Comparison of ENCODE assay signal across 12 cellular contexts in the genomic region with DNA sequence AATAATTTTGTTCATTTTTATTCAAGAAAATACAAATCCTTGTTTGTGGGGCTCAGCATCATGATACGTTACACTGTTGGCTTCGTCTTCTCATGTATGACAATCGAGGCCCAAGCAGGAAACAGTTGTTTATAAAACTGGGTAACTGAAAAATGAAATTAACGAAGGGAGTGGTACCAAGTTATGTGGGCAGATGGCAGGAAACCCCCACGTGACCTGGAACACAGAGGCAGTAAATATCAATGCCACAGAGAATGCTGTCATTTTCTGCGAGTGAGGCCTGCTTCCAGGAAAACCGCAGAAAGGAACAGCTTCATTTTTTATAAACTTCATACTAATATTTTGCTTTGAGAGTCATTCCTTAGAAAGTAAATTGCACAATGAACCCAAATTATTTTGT.
DNase-seq lines count a peak whose midpoint lies in the region; ATAC-seq and TF ChIP-seq lines count a peak whose summit lies in the region.
"Had no signal": no experiment of that assay in that cellular context is flagged by ENCODE, and none has a peak within 500 bp of the region (broad histone marks: within the 10 kb centered on the region; RNA-seq: fewer than 3 reads in every experiment).

No MANE protein-coding gene starts in this region.

- in situ Hi-C loops in KBM-7 (cut with MboI; ENCODE audit: low pct_unique_long_range_greater_than_20kb, low sequenced_read_pairs), result no loop called here

- DNase-seq in UCSD-AML1 (lab: John Stamatoyannopoulos, UW; ENCODE audit: unreplicated experiment), result peak; percentile 56
- peak; percentile 55 for DNase-seq in activated naive CD8-positive, alpha-beta T cell treated with anti-CD3 and anti-CD28 coated beads, Interleukin-2, amount 50 U/mL, for 16 hours (ENCODE audit: low read depth, low spot score)
- peak in 2 of 3 donors; percentile 35 to 40 for DNase-seq in stimulated activated CD4-positive, alpha-beta T cell treated with anti-CD3 and anti-CD28 coated beads, TNF-alpha, amount 100 ng/mL, for 1 hour (ENCODE audit: low read depth in 3 of 3, low spot score in 1 of 3)
- no peak for DNase-seq in KBM-7
- no peak for DNase-seq in NCI-H1092 (lab: John Stamatoyannopoulos, UW)
- no peak for DNase-seq in anterior cingulate cortex (lab: John Stamatoyannopoulos, UW)
- DNase-seq: kidney glomerular epithelial cell, NCI-H82, upper lobe of left lung had no signal

- peak; percentile 59 for ATAC-seq in GM21526 (IDR thresholded peaks at IDR 0.05; ENCODE audit: low FRiP score, unreplicated experiment)
- no peak for ATAC-seq in GM18505 (IDR thresholded peaks at IDR 0.05; ENCODE audit: unreplicated experiment)
- ATAC-seq: SK-N-SH treated with all-trans-retinoic acid at 6 μM for 48 hours had no signal

- no peak for TF ChIP-seq POLR2A in GM18505 (IDR thresholded peaks at IDR 0.05; ENCODE audit: borderline replicate concordance, extremely low read depth, insufficient read depth, insufficient read length)

Comparison
In these comparisons a context has a peak if more than half of its experiments do, and no peak if none do; other contexts are left out.
1. DNase-seq: peak in UCSD-AML1 (single experiment), activated naive CD8-positive, alpha-beta T cell treated with anti-CD3 and anti-CD28 coated beads, Interleukin-2, amount 50 U/mL, for 16 hours (single experiment) and stimulated activated CD4-positive, alpha-beta T cell treated with anti-CD3 and anti-CD28 coated beads, TNF-alpha, amount 100 ng/mL, for 1 hour (2 of 3); none in KBM-7 (single experiment), NCI-H1092 (single experiment) and anterior cingulate cortex (0 of 58).